Comparison of ENCODE assay signal across 22 cellular contexts in genomic region chr6:33167374-33168148, GRCh38. TPM values are rescaled to one million over a fixed set of nuclear protein-coding genes. Genes with fewer than 3 reads are reported as not detected.
DNase-seq lines count a peak whose midpoint lies in the region; ATAC-seq and TF ChIP-seq lines count a peak whose summit lies in the region.
"Had no signal": no experiment of that assay in that cellular context is flagged by ENCODE, and none has a peak within 500 bp of the region (broad histone marks: within the 10 kb centered on the region; RNA-seq: fewer than 3 reads in every experiment).

No MANE protein-coding gene starts in this region.

- 83 to 93% (median 85%) methylated on average over 12 to 17 of the region's 17 CpGs for WGBS in spleen, 5 donors

- intact Hi-C loops in spleen (cut with DNase I; ENCODE audit: low total_unique reads): no loop called here

- peak; percentile 57 for DNase-seq in activated effector memory CD4-positive, alpha-beta T cell treated with anti-CD3 and anti-CD28 coated beads, Interleukin-2, amount 50 U/mL, for 16 hours
- no peak for DNase-seq in activated effector memory CD4-positive, alpha-beta T cell treated with Interleukin-2 at 50 U/mL for 16 hours
- DNase-seq in ecto neural progenitor cell (ENCODE audit: low spot score) (peak; percentile 34), spleen (peak; percentile 64), left lobe of liver (ENCODE audit: low spot score) (no peak), NCI-H2029 (lab: John Stamatoyannopoulos, UW) (no peak)
- DNase-seq: CD4-positive, CD25-positive, alpha-beta regulatory T cell; DND-41; GM23248; KG1; NCI-H1092; NCI-H1436 treated with DMSO at 0.1 percent for 48 hours; NCI-H1930; NCI-H226; NCI-H524; NCI-H774; Right ventricle myocardium superior; SW 1271 had no signal

- TF ChIP-seq POLR2A in spleen (IDR thresholded peaks at IDR 0.05): no peak

- no peaks in the 10 kb centered on the region for H3K36me3 ChIP-seq in HEK293 (ENCODE audit: control insufficient read depth in 2 of 2, insufficient read depth in 1 of 2, low read length in 2 of 2)
- no peaks in the 10 kb centered on the region for H3K36me3 ChIP-seq in spleen

- H3K27ac ChIP-seq in HEK293 (ENCODE audit: extremely low read depth, low read depth, low read length) (no peak overlapping the region), spleen (no peak overlapping the region)
- H3K27ac ChIP-seq: GM23248, HL-60 had no signal

- ATAC-seq in left lobe of liver: no peak
- no peak for ATAC-seq in HG03439 (IDR thresholded peaks at IDR 0.05; ENCODE audit: unreplicated experiment)
- ATAC-seq: GM12878 had no signal

- POLR2A ChIA-PET in HEK293 (lab: Yijun Ruan, JAX): no interaction called here

- H3K4me1 ChIP-seq in HEK293 (ENCODE audit: control insufficient read depth, insufficient read depth, low read length) (no peaks in the 10 kb centered on the region), spleen (peaks cover 0 to under 1% (median 0%) of the 10 kb centered on the region in 6 donors)

- H3K4me3 ChIP-seq in HEK293 (ENCODE audit: low read depth, low read length): no peak overlapping the region
- no peak overlapping the region for H3K4me3 ChIP-seq in spleen
- H3K4me3 ChIP-seq: GM12878, GM23248 had no signal

- H3K9me3 ChIP-seq in HEK293 (ENCODE audit: control insufficient read depth, insufficient read depth, low read depth, low read length) (no peaks in the 10 kb centered on the region), spleen (no peaks in the 10 kb centered on the region)

- TF ChIP-seq CTCF in HEK293 (tag by site-specific recombination; IDR thresholded peaks at IDR 0.05): no peak
- no peak for TF ChIP-seq CTCF in spleen (IDR thresholded peaks at IDR 0.05 in 8 of 11, conservative IDR thresholded peaks at IDR 0.05 in 3 of 11)

- CTCF ChIA-PET in HEK293 (lab: Yijun Ruan, JAX): no interaction called here

- no peaks in the 10 kb centered on the region for H3K27me3 ChIP-seq in spleen (replicated peaks in 1 of 7)

TF ChIP-seq in HEK293, 187 proteins besides CTCF, POLR2A, EP300 and RAD21:
- TF ChIP-seq ZSCAN23 (tag by site-specific recombination; IDR thresholded peaks at IDR 0.05) (no peak), ZBTB11 (tag by site-specific recombination; conservative IDR thresholded peaks at IDR 0.05; ENCODE audit: low read depth) (no peak), ZBTB17 (tag by site-specific recombination; IDR thresholded peaks at IDR 0.05) (peak; percentile 75), ZNF610 (tag by site-specific recombination; IDR thresholded peaks at IDR 0.05; ENCODE audit: borderline replicate concordance) (no peak), ZNF121 (tag by site-specific recombination; IDR thresholded peaks at IDR 0.05) (no peak), ZNF19 (tag by site-specific recombination; IDR thresholded peaks at IDR 0.05; ENCODE audit: low read depth) (no peak), ZBTB8A (tag by site-specific recombination; IDR thresholded peaks at IDR 0.05) (no peak), SP2 (tag by site-specific recombination; IDR thresholded peaks at IDR 0.05) (no peak)

RNA-seq across cellular contexts. Expression of gene COL11A2, which starts 24.7 kb away (rescaled TPM):
- total RNA-seq in spleen (1 to 10 TPM in 6 of 7 donors, under 1 TPM in 1; 0.79 to 2.4 (median 1.3) TPM), left lobe of liver (0.55 TPM)
- 1 to 10 TPM in 2 of 3 donors, under 1 TPM in 1; 0.68 to 2.2 (median 1.8) TPM for polyA plus RNA-seq in spleen

RNA-seq across cellular contexts. Expression of gene RXRB, which starts 32.9 kb away (rescaled TPM):
- total RNA-seq in spleen (10 to 100 TPM; 30.9 to 66.8 (median 54.2) TPM), left lobe of liver (23.3 TPM)
- polyA plus RNA-seq in spleen: 10 to 100 TPM; 29.1 to 72.4 (median 53.0) TPM

RNA-seq across cellular contexts. Expression of gene SLC39A7, which starts 33.1 kb away (rescaled TPM):
- total RNA-seq in spleen (10 to 100 TPM; 42.8 to 58.7 (median 48.8) TPM), left lobe of liver (74.8 TPM)
- 10 to 100 TPM; 28.8 to 42.3 (median 33.8) TPM for polyA plus RNA-seq in spleen

RNA-seq across cellular contexts. Expression of gene HSD17B8, which starts 36.9 kb away (rescaled TPM):
- total RNA-seq in spleen (10 to 100 TPM in 5 of 7 donors, 1 to 10 TPM in 2; 8.7 to 20.1 (median 14.9) TPM), left lobe of liver (40.3 TPM)
- 10 to 100 TPM; 15.8 to 24.1 (median 16.5) TPM for polyA plus RNA-seq in spleen

RNA-seq across cellular contexts. Expression of gene RING1, which starts 40.7 kb away (rescaled TPM):
- total RNA-seq in spleen: 10 to 100 TPM; 13.4 to 37.8 (median 29.6) TPM
- polyA plus RNA-seq in spleen: 10 to 100 TPM; 29.2 to 42.3 (median 32.5) TPM
- total RNA-seq in left lobe of liver: 19.2 TPM

Comparison
In these comparisons a context has a peak if more than half of its experiments do, and no peak if none do; other contexts are left out.
1. DNase-seq: peak in activated effector memory CD4-positive, alpha-beta T cell treated with anti-CD3 and anti-CD28 coated beads, Interleukin-2, amount 50 U/mL, for 16 hours (single experiment), ecto neural progenitor cell (single experiment) and spleen (single experiment); none in activated effector memory CD4-positive, alpha-beta T cell treated with Interleukin-2 at 50 U/mL for 16 hours (single experiment), left lobe of liver (single experiment) and NCI-H2029 (single experiment).